ENCODE assay signal across 1 cellular context in genomic region chr12:52362118-52362726, GRCh38.
TF ChIP-seq lines count a peak whose summit lies in the region.

No MANE protein-coding gene starts in this region.

TF ChIP-seq in H1, 55 proteins besides CTCF, POLR2A, EP300 and RAD21:
- TF ChIP-seq TAF7 (optimal IDR thresholded peaks at IDR 0.05; ENCODE audit: borderline replicate concordance, low read depth, low read length), result no peak
- TF ChIP-seq SP2 (IDR thresholded peaks at IDR 0.05; ENCODE audit: low read length), result no peak
- no peak for TF ChIP-seq ATF3 (IDR thresholded peaks at IDR 0.05; ENCODE audit: insufficient read depth, low read depth, low read length)
- TF ChIP-seq JUND (IDR thresholded peaks at IDR 0.05; ENCODE audit: low read length), result no peak
- no peak for TF ChIP-seq GABPA (IDR thresholded peaks at IDR 0.05; ENCODE audit: borderline replicate concordance, insufficient read depth, low read length)
- TF ChIP-seq SP4 (IDR thresholded peaks at IDR 0.05; ENCODE audit: low read length), result no peak
- TF ChIP-seq RBBP5 (IDR thresholded peaks at IDR 0.05; ENCODE audit: borderline replicate concordance, low read depth, low read length), result no peak
- no peak for TF ChIP-seq RFX5 (IDR thresholded peaks at IDR 0.05; ENCODE audit: borderline replicate concordance, low read depth, low read length)
- no peak for TF ChIP-seq SIN3A (conservative IDR thresholded peaks at IDR 0.05 in 1 of 2, IDR thresholded peaks at IDR 0.05 in 1 of 2; ENCODE audit: low read depth in 1 of 2, low read length in 2 of 2)
- TF ChIP-seq CHD2 (IDR thresholded peaks at IDR 0.05; ENCODE audit: low read length), result no peak
- TF ChIP-seq SP1 (IDR thresholded peaks at IDR 0.05; ENCODE audit: low read depth, low read length), result no peak
- TF ChIP-seq TEAD4 (IDR thresholded peaks at IDR 0.05; ENCODE audit: low read depth, low read length), result no peak
